ENCODE assay signal across 18 cellular contexts in the genomic region with DNA sequence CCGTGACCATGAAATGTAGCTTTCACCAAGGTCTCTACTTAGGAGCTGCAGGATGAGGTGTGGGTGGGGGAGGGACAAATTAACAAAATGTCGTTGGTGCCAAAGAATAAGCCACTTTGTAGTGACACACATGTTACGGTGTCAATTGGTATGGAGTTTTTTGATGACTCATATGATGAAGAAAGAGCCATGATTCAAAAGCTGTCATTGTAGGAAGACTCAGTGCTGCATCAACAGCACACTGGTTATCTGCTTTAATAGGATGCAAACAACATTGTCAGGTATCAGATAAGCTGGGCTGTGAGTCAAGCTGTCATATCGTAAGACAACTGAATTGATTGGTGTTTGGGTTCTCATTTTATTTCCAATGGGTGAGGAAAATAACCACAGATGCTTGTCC. TPM values are rescaled to one million over a fixed set of nuclear protein-coding genes. Genes with fewer than 3 reads are reported as not detected.
"Had no signal": no experiment of that assay in that cellular context is flagged by ENCODE, and none has a peak within 500 bp of the region (broad histone marks: within the 10 kb centered on the region; RNA-seq: fewer than 3 reads in every experiment).

No MANE protein-coding gene starts in this region.

- DNase-seq: activated CD4-positive, alpha-beta memory T cell treated with anti-CD3 and anti-CD28 coated beads, Interleukin-2, amount 10 ng/mL, durations not matched to agents 7 days and 5 days; activated CD4-positive, alpha-beta T cell treated with anti-CD3 and anti-CD28 coated beads for 4 hours; activated naive CD4-positive, alpha-beta T cell treated with anti-CD3 and anti-CD28 coated beads for 36 hours; activated T-cell treated with anti-CD3 and anti-CD28 coated beads, Interleukin-2, amount 50 U/mL, for 24 hours; aorta; brain microvascular endothelial cell; effector CD4-positive, alpha-beta T cell; esophagus squamous epithelium; left ventricle myocardium superior; nephron progenitor cell; nucleus accumbens; sigmoid colon; spleen; stimulated activated CD4-positive, alpha-beta T cell treated with anti-CD3 and anti-CD28 coated beads, Interleukin-4, amount 100 ng/mL, for 4 hours; stimulated activated naive B cell treated with anti-CD40 and anti-IgM and Interleukin-4, amounts not matched to agents 10 μg/mL and 1 μg/mL and 100 μg/mL, for 72 hours; upper lobe of right lung had no signal

- H3K27me3 ChIP-seq: brain microvascular endothelial cell, esophagus squamous epithelium, sigmoid colon, upper lobe of right lung had no signal

- H3K4me3 ChIP-seq: esophagus squamous epithelium, sigmoid colon, spleen, upper lobe of right lung had no signal

- H3K27ac ChIP-seq: brain microvascular endothelial cell, esophagus squamous epithelium, sigmoid colon, spleen, upper lobe of right lung had no signal

- H3K4me1 ChIP-seq: esophagus squamous epithelium, sigmoid colon, spleen, upper lobe of right lung had no signal

- ATAC-seq: left ventricle myocardium superior; stimulated activated naive B cell treated with anti-CD40 and anti-IgM and Interleukin-4, amounts not matched to agents 10 μg/mL and 1 μg/mL and 100 μg/mL, for 72 hours; upper lobe of right lung; WTC11 had no signal

- H3K9me3 ChIP-seq: esophagus squamous epithelium, upper lobe of right lung had no signal

- H3K36me3 ChIP-seq: brain microvascular endothelial cell, esophagus squamous epithelium, sigmoid colon, spleen, upper lobe of right lung had no signal

RNA-seq across cellular contexts. Expression of a gene that starts 36.6 kb away (rescaled TPM):
- total RNA-seq: activated CD4-positive, alpha-beta memory T cell treated with anti-CD3 and anti-CD28 coated beads, Interleukin-2, amount 10 ng/mL, durations not matched to agents 7 days and 5 days; activated naive CD4-positive, alpha-beta T cell treated with anti-CD3 and anti-CD28 coated beads for 36 hours; aorta; esophagus squamous epithelium; glomerular endothelial cell; left ventricle myocardium superior; sigmoid colon; spleen; upper lobe of right lung; WTC11 had no signal
- polyA plus RNA-seq: sigmoid colon, spleen had no signal
